8 cellular contexts compared by ENCODE assay signal in genomic region chr1:197144570-197145325, GRCh38. TPM values are rescaled to one million over a fixed set of nuclear protein-coding genes. Genes with fewer than 3 reads are reported as not detected.
DNase-seq lines count a peak whose midpoint lies in the region; ATAC-seq and TF ChIP-seq lines count a peak whose summit lies in the region.

No MANE protein-coding gene starts in this region.

- H3K4me3 Mint-ChIP-seq in CD4-positive, alpha-beta T cell = peak overlapping the region; percentile 82
- peak overlapping the region; percentile 85 for H3K4me3 Mint-ChIP-seq in activated CD4-positive, alpha-beta memory T cell treated with anti-CD3 and anti-CD28 coated beads, Interleukin-2, amount 10 ng/mL, durations not matched to agents 7 days and 5 days

- H3K9ac ChIP-seq in HUES48 (ENCODE audit: low read depth, low read length) = peak overlapping the region; percentile 35; the same call in 1 of the 2 replicates

- H3K27ac Mint-ChIP-seq in CD4-positive, alpha-beta T cell = no peak overlapping the region
- H3K27ac Mint-ChIP-seq in activated CD4-positive, alpha-beta memory T cell treated with anti-CD3 and anti-CD28 coated beads, Interleukin-2, amount 10 ng/mL, durations not matched to agents 7 days and 5 days = peak overlapping the region; percentile 81

- CTCF ChIA-PET in CD4-positive, alpha-beta T cell (lab: Charles Lee) = interaction anchor here (1.1 kb wide), 1 partner anchor 14 kb away, joined by 4 read pairs; no protein-coding TSS in a partner anchor
- CTCF ChIA-PET in activated CD4-positive, alpha-beta memory T cell treated with anti-CD3 and anti-CD28 coated beads, Interleukin-2, amount 10 ng/mL, durations not matched to agents 7 days and 5 days (lab: Charles Lee) = interaction anchor here (1.0 kb wide), 1 partner anchor 213 kb away, joined by 3 read pairs; no protein-coding TSS in a partner anchor

- POLR2A ChIA-PET in CD4-positive, alpha-beta T cell (lab: Charles Lee) = interaction anchor here (1.0 kb wide), 1 partner anchor 421 kb away, joined by 3 read pairs; no protein-coding TSS in a partner anchor
- POLR2A ChIA-PET in activated CD4-positive, alpha-beta memory T cell treated with anti-CD3 and anti-CD28 coated beads, Interleukin-2, amount 10 ng/mL, durations not matched to agents 7 days and 5 days (lab: Charles Lee) = interaction anchor here (0.9 kb wide), 1 partner anchor 64 kb away, joined by 3 read pairs; no protein-coding TSS in a partner anchor

- H3K36me3 ChIP-seq in HUES48 (ENCODE audit: control insufficient read depth, insufficient read depth, low read length) = peaks cover 41% of the 10 kb centered on the region

- intact Hi-C loops in CD4-positive, alpha-beta T cell (cut with DNase I, micrococcal nuclease) = loop anchor here in 1 of 2 experiments (10.0 kb wide), 1 partner anchor 760 kb away; the partner anchor contains the start of gene C1orf53

- H3K27me3 Mint-ChIP-seq in CD4-positive, alpha-beta T cell = peaks cover 7% of the 10 kb centered on the region
- no peaks in the 10 kb centered on the region for H3K27me3 Mint-ChIP-seq in activated CD4-positive, alpha-beta memory T cell treated with anti-CD3 and anti-CD28 coated beads, Interleukin-2, amount 10 ng/mL, durations not matched to agents 7 days and 5 days

- no peak for TF ChIP-seq CTCF in CD4-positive, alpha-beta T cell (IDR thresholded peaks at IDR 0.05)

- H3K36me3 Mint-ChIP-seq in CD4-positive, alpha-beta T cell (ENCODE audit: low read depth) = peaks cover 5% of the 10 kb centered on the region
- peaks cover 47% of the 10 kb centered on the region for H3K36me3 Mint-ChIP-seq in activated CD4-positive, alpha-beta memory T cell treated with anti-CD3 and anti-CD28 coated beads, Interleukin-2, amount 10 ng/mL, durations not matched to agents 7 days and 5 days (ENCODE audit: low read depth)

- peaks cover 16% of the 10 kb centered on the region for H3K4me1 Mint-ChIP-seq in CD4-positive, alpha-beta T cell (ENCODE audit: low read depth)
- H3K4me1 Mint-ChIP-seq in activated CD4-positive, alpha-beta memory T cell treated with anti-CD3 and anti-CD28 coated beads, Interleukin-2, amount 10 ng/mL, durations not matched to agents 7 days and 5 days = peaks cover 50% of the 10 kb centered on the region

- DNase-seq in CD4-positive, alpha-beta T cell = no peak
- DNase-seq in activated CD4-positive, alpha-beta memory T cell treated with anti-CD3 and anti-CD28 coated beads, Interleukin-2, amount 10 ng/mL, durations not matched to agents 7 days and 5 days = peak; percentile 27
- DNase-seq in kidney tubule cell (ENCODE audit: low spot score) (peak; percentile 52), substantia nigra (lab: John Stamatoyannopoulos, UW) (no peak), CD1c-positive myeloid dendritic cell (ENCODE audit: extremely low spot score) (no peak)

- peaks cover 4% of the 10 kb centered on the region; the same call in 1 of the 2 replicates for H3K4me1 ChIP-seq in HUES48 (ENCODE audit: control insufficient read depth, insufficient read depth, low read length)

- no peaks in the 10 kb centered on the region for H3K9me3 Mint-ChIP-seq in CD4-positive, alpha-beta T cell
- H3K9me3 Mint-ChIP-seq in activated CD4-positive, alpha-beta memory T cell treated with anti-CD3 and anti-CD28 coated beads, Interleukin-2, amount 10 ng/mL, durations not matched to agents 7 days and 5 days = no peaks in the 10 kb centered on the region

- H3K9me3 ChIP-seq in CD4-positive, alpha-beta T cell (ENCODE audit: control insufficient read depth, low read length) = no peaks in the 10 kb centered on the region
- no peaks in the 10 kb centered on the region for H3K9me3 ChIP-seq in HUES48 (ENCODE audit: control insufficient read depth, insufficient read depth, low read length)

- H3K4me3 ChIP-seq in HUES48 (ENCODE audit: low read depth, low read length) = peak overlapping the region; percentile 95

- H3K27ac ChIP-seq in CD4-positive, alpha-beta T cell (ENCODE audit: low read depth, low read length) = no peak overlapping the region
- no peak overlapping the region for H3K27ac ChIP-seq in HUES48 (ENCODE audit: low read depth, low read length)
- H3K27ac ChIP-seq in substantia nigra (ENCODE audit: low read depth, low read length, poor library complexity, severe bottlenecking) = no peak overlapping the region

- ATAC-seq in CD4-positive, alpha-beta T cell (ENCODE audit: poor library complexity) = no peak
- ATAC-seq in HG03280 (IDR thresholded peaks at IDR 0.05; ENCODE audit: unreplicated experiment) (no peak), GM18867 (IDR thresholded peaks at IDR 0.05; ENCODE audit: unreplicated experiment) (no peak)

- H3K27me3 ChIP-seq in CD4-positive, alpha-beta T cell (ENCODE audit: control insufficient read depth, insufficient read depth, low read length) = peaks cover 6% of the 10 kb centered on the region
- no peaks in the 10 kb centered on the region for H3K27me3 ChIP-seq in HUES48 (ENCODE audit: control insufficient read depth, insufficient read depth, low read length)

RNA-seq across cellular contexts. Expression of gene ASPM, which starts 1.7 kb away (rescaled TPM):
- under 1 TPM; 0.25 to 0.36 TPM for total RNA-seq in CD4-positive, alpha-beta T cell
- 10 to 100 TPM; 73.0 to 75.7 TPM for total RNA-seq in activated CD4-positive, alpha-beta memory T cell treated with anti-CD3 and anti-CD28 coated beads, Interleukin-2, amount 10 ng/mL, durations not matched to agents 7 days and 5 days

RNA-seq across cellular contexts. Expression of gene ZBTB41, which starts 56.3 kb away (rescaled TPM):
- 1 to 10 TPM; 5.1 to 5.2 TPM for total RNA-seq in CD4-positive, alpha-beta T cell
- total RNA-seq in activated CD4-positive, alpha-beta memory T cell treated with anti-CD3 and anti-CD28 coated beads, Interleukin-2, amount 10 ng/mL, durations not matched to agents 7 days and 5 days = 1 to 10 TPM; 7.1 to 7.2 TPM

Comparison
In these comparisons a context has a peak if more than half of its experiments do, and no peak if none do; other contexts are left out.
1. DNase-seq: peak in activated CD4-positive, alpha-beta memory T cell treated with anti-CD3 and anti-CD28 coated beads, Interleukin-2, amount 10 ng/mL, durations not matched to agents 7 days and 5 days (single experiment) and kidney tubule cell (single experiment); none in CD4-positive, alpha-beta T cell (0 of 10), substantia nigra (0 of 49) and CD1c-positive myeloid dendritic cell (single experiment).
2. RNA of gene ASPM, which starts 1.7 kb away (total RNA-seq): 73.0 to 75.7 TPM in activated CD4-positive, alpha-beta memory T cell treated with anti-CD3 and anti-CD28 coated beads, Interleukin-2, amount 10 ng/mL, durations not matched to agents 7 days and 5 days; 0.25 to 0.36 TPM in CD4-positive, alpha-beta T cell; every median in the first group is over 10 times any median in the second.